In the genomic region with DNA sequence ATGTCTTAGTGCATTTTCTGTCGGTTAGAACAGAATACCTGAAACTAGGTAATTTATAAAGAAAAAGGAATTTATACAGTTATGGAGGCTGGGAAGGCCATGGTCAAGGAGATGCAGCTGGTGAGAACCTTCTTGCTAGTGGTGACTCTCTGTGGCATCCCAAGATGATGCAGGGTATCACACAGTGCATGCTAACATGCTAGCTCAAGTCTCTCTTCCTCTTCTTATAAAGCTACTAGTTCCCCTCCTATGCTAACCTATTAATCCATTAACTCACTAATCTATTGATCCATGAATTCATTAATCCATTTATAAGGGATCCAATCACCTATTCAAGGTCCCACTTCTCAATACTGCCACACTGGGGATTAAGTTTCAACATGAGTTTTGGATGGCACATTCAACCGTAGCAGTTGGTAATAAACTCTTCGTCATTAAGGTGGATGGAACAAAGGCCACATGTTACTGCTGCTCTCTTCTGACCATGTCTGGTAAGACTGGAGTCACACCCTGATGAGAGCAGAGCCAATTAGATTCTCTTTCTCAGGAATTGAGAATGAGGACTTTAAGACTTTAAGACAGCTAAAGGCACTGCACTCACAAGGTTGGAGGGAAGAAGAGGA, we compare ENCODE assay signal across 10 cellular contexts.
DNase-seq lines count a peak whose midpoint lies in the region; ATAC-seq and TF ChIP-seq lines count a peak whose summit lies in the region.
"Had no signal": no experiment of that assay in that cellular context is flagged by ENCODE, and none has a peak within 500 bp of the region (broad histone marks: within the 10 kb centered on the region; RNA-seq: fewer than 3 reads in every experiment).

No MANE protein-coding gene starts in this region.

- H3K27ac Mint-ChIP-seq in stimulated activated memory B cell treated with anti-CD40 and anti-IgM and Interleukin-4, amounts not matched to agents 10 μg/mL and 1 μg/mL and 100 μg/mL, for 72 hours, result peak overlapping the region; percentile 20
- H3K27ac Mint-ChIP-seq: activated T-cell treated with anti-CD3 and anti-CD28 coated beads, Interleukin-2, amount 50 U/mL, for 24 hours had no signal

- peaks cover 4% of the 10 kb centered on the region for H3K9me3 Mint-ChIP-seq in stimulated activated memory B cell treated with anti-CD40 and anti-IgM and Interleukin-4, amounts not matched to agents 10 μg/mL and 1 μg/mL and 100 μg/mL, for 72 hours

- H3K4me3 Mint-ChIP-seq in stimulated activated memory B cell treated with anti-CD40 and anti-IgM and Interleukin-4, amounts not matched to agents 10 μg/mL and 1 μg/mL and 100 μg/mL, for 72 hours, result no peak overlapping the region
- H3K4me3 Mint-ChIP-seq: activated T-cell treated with anti-CD3 and anti-CD28 coated beads, Interleukin-2, amount 50 U/mL, for 24 hours had no signal

- intact Hi-C loops in Right ventricle myocardium superior (cut with DNase I), result no loop called here
- intact Hi-C loops in dorsolateral prefrontal cortex (cut with DNase I), result loop anchor here in 1 of 2 donors (10.0 kb wide), 1 partner anchor 388 kb away; no protein-coding TSS in a partner anchor

- DNase-seq in cardiac muscle cell (ENCODE audit: low read depth in 1 of 2, low spot score in 1 of 2), result peak in 1 of 2 donors; percentile 7
- DNase-seq in Right ventricle myocardium superior, result no peak
- peak; percentile 8 for DNase-seq in KBM-7
- no peak for DNase-seq in SHP77 (lab: John Stamatoyannopoulos, UW)
- no peak for DNase-seq in activated CD4-positive, CD25-positive, alpha-beta regulatory T cell (lab: John Stamatoyannopoulos, UW)
- DNase-seq in dorsolateral prefrontal cortex, result no peak
- DNase-seq: activated T-cell treated with anti-CD3 and anti-CD28 coated beads, Interleukin-2, amount 50 U/mL, for 24 hours; SIG-M5 had no signal

- H3K27me3 Mint-ChIP-seq in stimulated activated memory B cell treated with anti-CD40 and anti-IgM and Interleukin-4, amounts not matched to agents 10 μg/mL and 1 μg/mL and 100 μg/mL, for 72 hours, result no peaks in the 10 kb centered on the region
- H3K27me3 Mint-ChIP-seq: activated T-cell treated with anti-CD3 and anti-CD28 coated beads, Interleukin-2, amount 50 U/mL, for 24 hours had no signal

- no peaks in the 10 kb centered on the region for H3K9me3 ChIP-seq in cardiac muscle cell (ENCODE audit: low read depth)

- no peaks in the 10 kb centered on the region for H3K27me3 ChIP-seq in cardiac muscle cell
- no peaks in the 10 kb centered on the region for H3K27me3 ChIP-seq in dorsolateral prefrontal cortex

- peak overlapping the region; percentile 46 for H3K27ac ChIP-seq in cardiac muscle cell
- no peak overlapping the region for H3K27ac ChIP-seq in dorsolateral prefrontal cortex

- ATAC-seq in Right ventricle myocardium superior (ENCODE audit: poor library complexity), result no peak
- peak; percentile 56 for ATAC-seq in HG02678 (IDR thresholded peaks at IDR 0.05; ENCODE audit: unreplicated experiment)
- ATAC-seq in stimulated activated memory B cell treated with anti-CD40 and anti-IgM and Interleukin-4, amounts not matched to agents 10 μg/mL and 1 μg/mL and 100 μg/mL, for 72 hours, result peak; percentile 79

- H3K4me1 Mint-ChIP-seq in stimulated activated memory B cell treated with anti-CD40 and anti-IgM and Interleukin-4, amounts not matched to agents 10 μg/mL and 1 μg/mL and 100 μg/mL, for 72 hours, result peaks cover 5% of the 10 kb centered on the region

- H3K36me3 Mint-ChIP-seq in stimulated activated memory B cell treated with anti-CD40 and anti-IgM and Interleukin-4, amounts not matched to agents 10 μg/mL and 1 μg/mL and 100 μg/mL, for 72 hours, result peaks cover 38% of the 10 kb centered on the region

- TF ChIP-seq CTCF in cardiac muscle cell (IDR thresholded peaks at IDR 0.05; ENCODE audit: low read depth, low read length) (no peak), dorsolateral prefrontal cortex (IDR thresholded peaks at IDR 0.05 in 54 of 56, conservative IDR thresholded peaks at IDR 0.05 in 2 of 56; ENCODE audit: low read depth in 1 of 56, partially characterized antibody in 56 of 56) (no peak)

- no peaks in the 10 kb centered on the region for H3K36me3 ChIP-seq in cardiac muscle cell

- in situ Hi-C loops in KBM-7 (cut with MboI; ENCODE audit: low pct_unique_long_range_greater_than_20kb, low sequenced_read_pairs), result no loop called here

- H3K4me1 ChIP-seq in cardiac muscle cell (ENCODE audit: low read depth), result peaks cover 10% of the 10 kb centered on the region

- H3K4me3 ChIP-seq in cardiac muscle cell (no peak overlapping the region), dorsolateral prefrontal cortex (no peak overlapping the region)
